ENCODE assay signal across 8 cellular contexts in genomic region chr18:69291755-69292154, GRCh38.
"Had no signal": no experiment of that assay in that cellular context is flagged by ENCODE, and none has a peak within 500 bp of the region (broad histone marks: within the 10 kb centered on the region; RNA-seq: fewer than 3 reads in every experiment).

No MANE protein-coding gene starts in this region.

- H3K4me2 ChIP-seq: KMS-11 had no signal

- H3K27me3 Mint-ChIP-seq: IgD-negative memory B cell had no signal

- ATAC-seq: K562 had no signal

- DNase-seq: IMR-90, KBM-7, KG1 had no signal

- H3K4me3 Mint-ChIP-seq: IgD-negative memory B cell had no signal

- H3K9ac ChIP-seq: KMS-11 had no signal

- H3K36me3 Mint-ChIP-seq: IgD-negative memory B cell had no signal

- H3K4me3 ChIP-seq: K562 had no signal

- FAIRE-seq: HTR-8/SVneo, K562 had no signal

- H3K27ac ChIP-seq: HL-60, KMS-11 had no signal

- H3K27ac Mint-ChIP-seq: IgD-negative memory B cell had no signal
